1 cellular context compared by ENCODE assay signal in the genomic region with DNA sequence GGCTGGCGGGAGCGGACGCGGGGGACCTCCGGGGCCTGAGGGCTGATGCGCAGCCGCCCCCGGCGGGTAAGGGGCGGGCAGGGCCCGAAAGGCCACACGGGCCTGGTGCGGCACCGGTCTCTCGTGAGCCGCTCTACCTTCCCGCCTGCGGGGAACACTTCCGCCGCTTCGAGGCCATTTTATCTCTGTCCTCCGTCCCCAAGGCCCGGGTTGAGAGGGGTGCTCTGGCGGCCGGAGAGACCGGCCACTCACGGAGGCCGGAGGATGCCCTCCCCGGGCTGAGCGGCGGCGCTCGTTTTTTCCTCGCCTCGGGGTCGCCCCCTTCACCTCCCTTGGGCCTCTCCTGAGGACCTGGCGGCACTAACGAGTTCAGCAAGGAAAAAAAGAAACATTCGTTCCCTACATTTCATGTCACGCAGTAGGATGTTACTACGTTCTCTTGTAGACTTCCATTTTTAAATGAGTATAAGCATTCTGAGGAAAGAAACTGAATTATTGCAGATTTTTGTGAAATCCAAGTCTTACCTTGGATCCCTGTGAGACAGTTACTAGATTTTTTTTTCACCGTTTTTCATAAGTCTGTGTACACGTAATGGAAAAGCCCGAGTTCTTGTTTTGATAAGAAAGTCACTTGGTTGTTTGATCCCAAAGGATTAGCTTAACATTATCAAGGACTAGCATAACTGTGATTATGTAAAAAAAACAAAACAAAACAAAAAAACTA.
TF ChIP-seq lines count a peak whose summit lies in the region.

No MANE protein-coding gene starts in this region.

TF ChIP-seq in HEK293, 187 proteins besides CTCF, POLR2A, EP300 and RAD21 (continued from another document):
- TF ChIP-seq, protein P1, sequence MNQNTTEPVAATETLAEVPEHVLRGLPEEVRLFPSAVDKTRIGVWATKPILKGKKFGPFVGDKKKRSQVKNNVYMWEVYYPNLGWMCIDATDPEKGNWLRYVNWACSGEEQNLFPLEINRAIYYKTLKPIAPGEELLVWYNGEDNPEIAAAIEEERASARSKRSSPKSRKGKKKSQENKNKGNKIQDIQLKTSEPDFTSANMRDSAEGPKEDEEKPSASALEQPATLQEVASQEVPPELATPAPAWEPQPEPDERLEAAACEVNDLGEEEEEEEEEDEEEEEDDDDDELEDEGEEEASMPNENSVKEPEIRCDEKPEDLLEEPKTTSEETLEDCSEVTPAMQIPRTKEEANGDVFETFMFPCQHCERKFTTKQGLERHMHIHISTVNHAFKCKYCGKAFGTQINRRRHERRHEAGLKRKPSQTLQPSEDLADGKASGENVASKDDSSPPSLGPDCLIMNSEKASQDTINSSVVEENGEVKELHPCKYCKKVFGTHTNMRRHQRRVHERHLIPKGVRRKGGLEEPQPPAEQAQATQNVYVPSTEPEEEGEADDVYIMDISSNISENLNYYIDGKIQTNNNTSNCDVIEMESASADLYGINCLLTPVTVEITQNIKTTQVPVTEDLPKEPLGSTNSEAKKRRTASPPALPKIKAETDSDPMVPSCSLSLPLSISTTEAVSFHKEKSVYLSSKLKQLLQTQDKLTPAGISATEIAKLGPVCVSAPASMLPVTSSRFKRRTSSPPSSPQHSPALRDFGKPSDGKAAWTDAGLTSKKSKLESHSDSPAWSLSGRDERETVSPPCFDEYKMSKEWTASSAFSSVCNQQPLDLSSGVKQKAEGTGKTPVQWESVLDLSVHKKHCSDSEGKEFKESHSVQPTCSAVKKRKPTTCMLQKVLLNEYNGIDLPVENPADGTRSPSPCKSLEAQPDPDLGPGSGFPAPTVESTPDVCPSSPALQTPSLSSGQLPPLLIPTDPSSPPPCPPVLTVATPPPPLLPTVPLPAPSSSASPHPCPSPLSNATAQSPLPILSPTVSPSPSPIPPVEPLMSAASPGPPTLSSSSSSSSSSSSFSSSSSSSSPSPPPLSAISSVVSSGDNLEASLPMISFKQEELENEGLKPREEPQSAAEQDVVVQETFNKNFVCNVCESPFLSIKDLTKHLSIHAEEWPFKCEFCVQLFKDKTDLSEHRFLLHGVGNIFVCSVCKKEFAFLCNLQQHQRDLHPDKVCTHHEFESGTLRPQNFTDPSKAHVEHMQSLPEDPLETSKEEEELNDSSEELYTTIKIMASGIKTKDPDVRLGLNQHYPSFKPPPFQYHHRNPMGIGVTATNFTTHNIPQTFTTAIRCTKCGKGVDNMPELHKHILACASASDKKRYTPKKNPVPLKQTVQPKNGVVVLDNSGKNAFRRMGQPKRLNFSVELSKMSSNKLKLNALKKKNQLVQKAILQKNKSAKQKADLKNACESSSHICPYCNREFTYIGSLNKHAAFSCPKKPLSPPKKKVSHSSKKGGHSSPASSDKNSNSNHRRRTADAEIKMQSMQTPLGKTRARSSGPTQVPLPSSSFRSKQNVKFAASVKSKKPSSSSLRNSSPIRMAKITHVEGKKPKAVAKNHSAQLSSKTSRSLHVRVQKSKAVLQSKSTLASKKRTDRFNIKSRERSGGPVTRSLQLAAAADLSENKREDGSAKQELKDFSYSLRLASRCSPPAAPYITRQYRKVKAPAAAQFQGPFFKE (tag by site-specific recombination; IDR thresholded peaks at IDR 0.05; ENCODE audit: borderline replicate concordance) = no peak
- TF ChIP-seq ZNF140 (tag by site-specific recombination; IDR thresholded peaks at IDR 0.05) = no peak
- no peak for TF ChIP-seq SALL2 (tag by site-specific recombination; IDR thresholded peaks at IDR 0.05; ENCODE audit: borderline replicate concordance)
- no peak for TF ChIP-seq ZBTB21 (tag by site-specific recombination; IDR thresholded peaks at IDR 0.05)
- TF ChIP-seq, protein P2, sequence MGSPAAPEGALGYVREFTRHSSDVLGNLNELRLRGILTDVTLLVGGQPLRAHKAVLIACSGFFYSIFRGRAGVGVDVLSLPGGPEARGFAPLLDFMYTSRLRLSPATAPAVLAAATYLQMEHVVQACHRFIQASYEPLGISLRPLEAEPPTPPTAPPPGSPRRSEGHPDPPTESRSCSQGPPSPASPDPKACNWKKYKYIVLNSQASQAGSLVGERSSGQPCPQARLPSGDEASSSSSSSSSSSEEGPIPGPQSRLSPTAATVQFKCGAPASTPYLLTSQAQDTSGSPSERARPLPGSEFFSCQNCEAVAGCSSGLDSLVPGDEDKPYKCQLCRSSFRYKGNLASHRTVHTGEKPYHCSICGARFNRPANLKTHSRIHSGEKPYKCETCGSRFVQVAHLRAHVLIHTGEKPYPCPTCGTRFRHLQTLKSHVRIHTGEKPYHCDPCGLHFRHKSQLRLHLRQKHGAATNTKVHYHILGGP (tag by site-specific recombination; IDR thresholded peaks at IDR 0.05) = no peak
- TF ChIP-seq PBX3 (CRISPR knock-in tag; IDR thresholded peaks at IDR 0.05) = no peak
- TF ChIP-seq, protein P3, sequence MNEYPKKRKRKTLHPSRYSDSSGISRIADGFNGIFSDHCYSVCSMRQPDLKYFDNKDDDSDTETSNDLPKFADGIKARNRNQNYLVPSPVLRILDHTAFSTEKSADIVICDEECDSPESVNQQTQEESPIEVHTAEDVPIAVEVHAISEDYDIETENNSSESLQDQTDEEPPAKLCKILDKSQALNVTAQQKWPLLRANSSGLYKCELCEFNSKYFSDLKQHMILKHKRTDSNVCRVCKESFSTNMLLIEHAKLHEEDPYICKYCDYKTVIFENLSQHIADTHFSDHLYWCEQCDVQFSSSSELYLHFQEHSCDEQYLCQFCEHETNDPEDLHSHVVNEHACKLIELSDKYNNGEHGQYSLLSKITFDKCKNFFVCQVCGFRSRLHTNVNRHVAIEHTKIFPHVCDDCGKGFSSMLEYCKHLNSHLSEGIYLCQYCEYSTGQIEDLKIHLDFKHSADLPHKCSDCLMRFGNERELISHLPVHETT (tag by site-specific recombination; IDR thresholded peaks at IDR 0.05) = no peak
